ENCODE assay signal across 8 cellular contexts in the genomic region with DNA sequence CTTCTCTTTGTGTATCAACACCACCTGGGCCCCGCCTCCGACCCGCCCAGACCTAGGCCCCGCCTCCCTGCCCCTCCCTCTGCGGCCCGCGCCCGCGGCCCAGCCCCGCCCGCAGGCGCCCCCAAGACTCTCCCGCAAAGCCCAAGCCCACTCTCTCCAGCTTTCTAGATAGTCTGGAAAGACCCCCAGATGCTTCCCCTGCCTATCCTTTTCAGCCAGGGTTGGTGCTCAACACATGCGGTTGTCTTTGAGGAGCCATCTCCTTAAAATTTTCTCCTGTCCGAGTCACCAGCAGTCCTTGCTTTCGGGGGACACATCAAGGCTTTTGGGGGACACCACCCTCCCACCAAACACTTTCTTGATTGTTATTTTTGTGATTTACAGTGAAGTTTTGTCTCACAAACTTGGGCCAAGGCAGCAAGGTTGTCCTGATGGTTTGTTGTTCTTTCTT. TPM values are rescaled to one million over a fixed set of nuclear protein-coding genes. Genes with fewer than 3 reads are reported as not detected.
DNase-seq lines count a peak whose midpoint lies in the region; ATAC-seq, FAIRE-seq and TF ChIP-seq lines count a peak whose summit lies in the region.

No MANE protein-coding gene starts in this region.

- H3K36me3 ChIP-seq in BE2C (peaks cover 33% of the 10 kb centered on the region), bronchial epithelial cell (ENCODE audit: control insufficient read depth, insufficient read depth, low read length) (peaks cover 23% of the 10 kb centered on the region), mucosa of rectum (ENCODE audit: control insufficient read depth in 2 of 2, insufficient read depth in 2 of 2, low read length in 2 of 2) (peaks cover 20 to 22% of the 10 kb centered on the region in 2 donors)

- peak overlapping the region; percentile 89 to 96 for H3K9ac ChIP-seq in mucosa of rectum (ENCODE audit: low read depth in 1 of 2, low read length in 2 of 2)

- no peak for TF ChIP-seq EP300 in Ishikawa (IDR thresholded peaks at IDR 0.05; ENCODE audit: borderline replicate concordance)

- H3K4me3 ChIP-seq in BE2C (ENCODE audit: low read depth, low read length), result peak overlapping the region; percentile 93
- H3K4me3 ChIP-seq in bronchial epithelial cell (ENCODE audit: low read depth, low read length), result peak overlapping the region; percentile 63
- peak overlapping the region; percentile 86 to 98 for H3K4me3 ChIP-seq in mucosa of rectum (ENCODE audit: low read length in 2 of 2)

- no peaks in the 10 kb centered on the region for H3K27me3 ChIP-seq in BE2C
- H3K27me3 ChIP-seq in bronchial epithelial cell (ENCODE audit: control insufficient read depth, insufficient read depth, low read length), result no peaks in the 10 kb centered on the region
- H3K27me3 ChIP-seq in mucosa of rectum (ENCODE audit: control insufficient read depth in 2 of 2, insufficient read depth in 2 of 2, low read length in 2 of 2), result no peaks in the 10 kb centered on the region

- TF ChIP-seq RAD21 in Ishikawa (IDR thresholded peaks at IDR 0.05; ENCODE audit: low read depth), result no peak

- no peak for DNase-seq in BE2C
- DNase-seq in bronchial epithelial cell (ENCODE audit: low read depth), result no peak
- no peak for DNase-seq in T-helper 9 cell
- DNase-seq in NCI-H2171 treated with DMSO at 0.1 percent for 48 hours (lab: John Stamatoyannopoulos, UW), result no peak
- no peak for DNase-seq in effector CD4-positive, alpha-beta T cell

- TF ChIP-seq CTCF in BE2C (IDR thresholded peaks at IDR 0.05; ENCODE audit: low read depth, low read length) (no peak), bronchial epithelial cell (IDR thresholded peaks at IDR 0.05; ENCODE audit: insufficient read depth, low read length, severe bottlenecking) (no peak)

- H3K9me3 ChIP-seq in BE2C (no peaks in the 10 kb centered on the region), mucosa of rectum (ENCODE audit: control insufficient read depth in 2 of 2, low read length in 2 of 2) (no peaks in the 10 kb centered on the region)

- H3K4me1 ChIP-seq in BE2C, result 0 out of 2 replicates have a peak, but pooled peaks cover 7% of the 10 kb centered on the region
- peaks cover 30 to 32% of the 10 kb centered on the region in 2 donors for H3K4me1 ChIP-seq in mucosa of rectum (ENCODE audit: control insufficient read depth in 2 of 2, insufficient read depth in 2 of 2, low read length in 2 of 2)

- no peak for FAIRE-seq in bronchial epithelial cell (lab: Jason Lieb, UNC)

- ATAC-seq in GM21576 (IDR thresholded peaks at IDR 0.05; ENCODE audit: unreplicated experiment), result no peak

- peak overlapping the region; percentile 96 to 98 for H3K27ac ChIP-seq in mucosa of rectum (ENCODE audit: low read depth in 2 of 2, low read length in 2 of 2)

TF ChIP-seq in Ishikawa, 13 proteins besides CTCF, POLR2A, EP300 and RAD21:
- 0 out of 2 replicates have a peak, but pooled peaks have one; percentile 56 for TF ChIP-seq ZBTB7A (IDR thresholded peaks at IDR 0.05; ENCODE audit: low read depth)
- no peak for TF ChIP-seq TAF1 (IDR thresholded peaks at IDR 0.05; ENCODE audit: low read depth)
- TF ChIP-seq TCF12 (IDR thresholded peaks at IDR 0.05; ENCODE audit: low read depth), result no peak

RNA-seq across cellular contexts. Expression of gene SLC38A2, which starts 0.3 kb away (rescaled TPM):
- 70.7 TPM for polyA plus RNA-seq in BE2C (2012; ENCODE audit: insufficient read depth, insufficient read length, low read depth)
- total RNA-seq in bronchial epithelial cell, result 530 and 1,114 TPM in 2 replicates
